21 cellular contexts compared by ENCODE assay signal in the genomic region with DNA sequence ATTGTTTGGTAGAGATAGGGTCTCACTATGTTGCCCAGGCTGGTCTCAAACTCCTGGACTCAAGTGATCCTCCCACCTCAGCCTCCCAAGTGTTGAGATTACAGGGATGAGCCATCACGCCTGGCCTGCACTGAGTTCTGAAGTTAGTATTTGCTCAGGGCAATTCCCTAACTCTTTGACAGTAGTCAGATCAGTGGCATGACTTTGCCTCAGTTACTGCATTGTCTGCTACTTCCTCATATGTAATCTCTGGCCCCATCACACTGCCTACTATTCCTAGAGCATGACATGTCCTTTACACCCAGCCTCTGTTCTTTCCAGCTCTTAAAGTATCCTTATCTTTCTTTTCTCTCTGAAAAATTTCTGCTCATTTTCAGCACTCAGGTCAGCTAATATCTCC.
"Had no signal": no experiment of that assay in that cellular context is flagged by ENCODE, and none has a peak within 500 bp of the region (broad histone marks: within the 10 kb centered on the region; RNA-seq: fewer than 3 reads in every experiment).

No MANE protein-coding gene starts in this region.

- H3K27ac ChIP-seq: colonic mucosa, epithelial cell of prostate, esophagus squamous epithelium, heart right ventricle, left lung, lower lobe of right lung had no signal

- H3K36me3 ChIP-seq: colonic mucosa, esophagus squamous epithelium, gastrocnemius medialis, left lung, lower lobe of right lung had no signal

- H3K27me3 ChIP-seq: colonic mucosa, esophagus squamous epithelium, gastrocnemius medialis, heart right ventricle, left lung had no signal

- H3K9me3 ChIP-seq: colonic mucosa, gastrocnemius medialis, lower lobe of right lung had no signal

- H3K4me3 ChIP-seq: colonic mucosa, esophagus squamous epithelium, gastrocnemius medialis, heart right ventricle, left lung, lower lobe of right lung, mucosa of descending colon had no signal

- DNase-seq: colonic mucosa; cortex of kidney; effector CD8-positive, alpha-beta T cell; effector memory CD8-positive, alpha-beta T cell; endodermal cell; erythroblast; esophagus squamous epithelium; foreskin fibroblast; foreskin melanocyte; gastrocnemius medialis; glutamatergic neuron; head of caudate nucleus; heart right ventricle; hippocampal formation; left cardiac atrium; left lung; left ventricle myocardium superior; lower lobe of right lung; mesenchymal stem cell; mucosa of descending colon had no signal
